ENCODE assay signal across 8 cellular contexts in genomic region chr4:140151700-140152014, GRCh38. TPM values are rescaled to one million over a fixed set of nuclear protein-coding genes. Genes with fewer than 3 reads are reported as not detected.
DNase-seq lines count a peak whose midpoint lies in the region; ATAC-seq and TF ChIP-seq lines count a peak whose summit lies in the region.

No MANE protein-coding gene starts in this region.

- no peaks in the 10 kb centered on the region for H3K9me3 Mint-ChIP-seq in H9

- H4K20me1 ChIP-seq in H9 (ENCODE audit: control insufficient read depth, insufficient read depth, insufficient read length): no peaks in the 10 kb centered on the region

- no peak overlapping the region for H3T11ph ChIP-seq in H9 (ENCODE audit: low read length)

- DNase-seq in A673 (ENCODE audit: low spot score): peak; percentile 91
- DNase-seq in H9: peak; percentile 92
- DNase-seq in NCI-H345 treated with DMSO at 0.1 percent for 48 hours (lab: John Stamatoyannopoulos, UW; ENCODE audit: unreplicated experiment): peak; percentile 73
- peak; percentile 91 for DNase-seq in ecto neural progenitor cell (ENCODE audit: low spot score)
- peak; percentile 37 for DNase-seq in stimulated activated CD8-positive, alpha-beta memory T cell treated with anti-CD3 and anti-CD28 coated beads, Interleukin-12 subunit alpha, Interleukin-12 subunit beta, amount 100 ng/mL, for 1 hour (ENCODE audit: low read depth)

- no peaks in the 10 kb centered on the region for H3K79me1 ChIP-seq in H9 (ENCODE audit: insufficient read depth, low read depth, low read length, poor library complexity, severe bottlenecking)

- H3K79me2 ChIP-seq in H9 (ENCODE audit: insufficient read depth, low read length): no peaks in the 10 kb centered on the region

- H3K23me2 ChIP-seq in H9 (ENCODE audit: insufficient read length, low read depth, low read length, poor library complexity, severe bottlenecking): peaks cover 18% of the 10 kb centered on the region

- no peak overlapping the region for H2AK5ac ChIP-seq in H9 (ENCODE audit: insufficient read length, low read length)

- no peak for ATAC-seq in GM18519 (IDR thresholded peaks at IDR 0.05; ENCODE audit: low FRiP score, unreplicated experiment)

- H3K27ac Mint-ChIP-seq in H9: peak overlapping the region; percentile 83 to 90 (median 83); a peak in 5 of 7 replicates

- peak overlapping the region; percentile 28; the same call in 1 of the 2 replicates for H3K14ac ChIP-seq in H9 (ENCODE audit: insufficient read depth, low read length)

- no peak overlapping the region for H2BK20ac ChIP-seq in H9 (ENCODE audit: low read depth, low read length, poor library complexity, severe bottlenecking)

- H3K27me3 Mint-ChIP-seq in H9 (ENCODE audit: low read depth): peaks cover 4% of the 10 kb centered on the region; the same call in 1 of the 2 replicates

- POLR2A ChIA-PET in A673 (lab: Charles Lee; ENCODE audit: low non-redundant PET): interaction anchor here (0.7 kb wide), 1 partner anchor 122 kb away, joined by 6 read pairs; no protein-coding TSS in a partner anchor

- no peak overlapping the region for H2BK15ac ChIP-seq in H9 (ENCODE audit: low read depth, low read length)

- CTCF ChIA-PET in A673 (lab: Charles Lee): interaction anchor here (0.6 kb wide), 1 partner anchor 684 kb away, joined by 3 read pairs; no protein-coding TSS in a partner anchor

- H3K9me3 ChIP-seq in A673 (ENCODE audit: low read depth, low read length, poor library complexity, severe bottlenecking) (no peaks in the 10 kb centered on the region), H9 (ENCODE audit: control insufficient read depth, low read depth, low read length) (no peaks in the 10 kb centered on the region), liver (ENCODE audit: control insufficient read depth in 4 of 4, low read length in 3 of 4) (no peaks in the 10 kb centered on the region)

- no TSS peak for BruUV-seq in A673 (replicated peaks; lab: Mats Ljungman, UMichigan)

- peaks cover 27 to 31% of the 10 kb centered on the region in 2 experiments for H3K4me1 Mint-ChIP-seq in H9

- no peak overlapping the region for H3K9ac ChIP-seq in H9 (ENCODE audit: extremely low read depth, insufficient read length, low read length)
- H3K9ac ChIP-seq in liver (ENCODE audit: low read depth in 1 of 2, low read length in 2 of 2): peak overlapping the region; percentile 65 to 74

- H3K23ac ChIP-seq in H9 (ENCODE audit: insufficient read length, low read depth, low read length): no peak overlapping the region

- no peak overlapping the region for H4K8ac ChIP-seq in H9 (replicated peaks; ENCODE audit: insufficient read length, low read depth, low read length)

- H2BK5ac ChIP-seq in H9 (ENCODE audit: insufficient read length, low read length): no peak overlapping the region

- no peaks in the 10 kb centered on the region for H3K36me3 ChIP-seq in A673 (ENCODE audit: insufficient read depth, low read length, poor library complexity, severe bottlenecking)
- no peaks in the 10 kb centered on the region for H3K36me3 ChIP-seq in liver (ENCODE audit: control insufficient read depth in 4 of 4, insufficient read depth in 3 of 4, low read depth in 1 of 4, low read length in 3 of 4)

- H4K5ac ChIP-seq in H9 (ENCODE audit: insufficient read length, low read depth, low read length): no peak overlapping the region

- H3K4me3 Mint-ChIP-seq in H9: peak overlapping the region; percentile 89 to 91

- H3K4me3 ChIP-seq in A673 (ENCODE audit: low read depth, low read length, poor library complexity, severe bottlenecking) (peak overlapping the region; percentile 64), WI38 (ENCODE audit: low read depth, low read length) (peak overlapping the region; percentile 87), liver (ENCODE audit: low read depth in 1 of 3, low read length in 3 of 3) (peak overlapping the region; percentile 66 to 92 (median 84))

- no peaks in the 10 kb centered on the region for H3K27me3 ChIP-seq in A673 (replicated peaks; ENCODE audit: insufficient read depth, low read depth, low read length, poor library complexity)
- no peaks in the 10 kb centered on the region; the same call in 1 of the 2 replicates for H3K27me3 ChIP-seq in H9 (ENCODE audit: insufficient read depth, low read length)
- H3K27me3 ChIP-seq in liver (ENCODE audit: control insufficient read depth in 4 of 4, insufficient read depth in 4 of 4, low read length in 3 of 4): no peaks in the 10 kb centered on the region

- no peak overlapping the region for H2BK120ac ChIP-seq in H9 (ENCODE audit: low read depth, low read length, poor library complexity, severe bottlenecking)

- no peak overlapping the region for H3K56ac ChIP-seq in H9 (ENCODE audit: insufficient read length, low read depth, low read length)

- no peak overlapping the region for H3K4ac ChIP-seq in H9 (ENCODE audit: low read depth, low read length)

- no peaks in the 10 kb centered on the region for H3K36me3 Mint-ChIP-seq in H9 (ENCODE audit: insufficient read depth in 1 of 3, low read depth in 3 of 3)

- H3K4me1 ChIP-seq in A673 (ENCODE audit: insufficient read depth, low read length, poor library complexity, severe bottlenecking) (peaks cover 6% of the 10 kb centered on the region), H9 (ENCODE audit: insufficient read depth, low read length) (peaks cover 5% of the 10 kb centered on the region; the same call in 1 of the 2 replicates), liver (ENCODE audit: control insufficient read depth in 4 of 4, insufficient read depth in 4 of 4, low read length in 3 of 4) (peaks cover 6 to 32% (median 23%) of the 10 kb centered on the region in 4 donors)

- intact Hi-C loops in A673 (cut with micrococcal nuclease; ENCODE audit: unreplicated experiment): loop anchor here (2.0 to 5.0 kb wide), 3 partner anchors 54 to 417 kb away; no protein-coding TSS in a partner anchor

- TF ChIP-seq CTCF in A673 (conservative IDR thresholded peaks at IDR 0.05; ENCODE audit: low read depth, low read length): no peak
- TF ChIP-seq CTCF in H9 (conservative IDR thresholded peaks at IDR 0.05): no peak
- TF ChIP-seq CTCF in WI38 (IDR thresholded peaks at IDR 0.05; ENCODE audit: low read depth, low read length): no peak
- TF ChIP-seq CTCF in liver (IDR thresholded peaks at IDR 0.05; ENCODE audit: low read depth, low read length, missing input control): no peak

- peak overlapping the region; percentile 84 for H3K4me2 ChIP-seq in H9 (ENCODE audit: insufficient read depth, insufficient read length, low read length)

- H3K18ac ChIP-seq in H9 (ENCODE audit: insufficient read length, low read depth, low read length): peak overlapping the region; percentile 89

- H2AFZ ChIP-seq in H9 (ENCODE audit: low read length): no peak overlapping the region

- H3K27ac ChIP-seq in A673 (ENCODE audit: low read depth, low read length, poor library complexity, severe bottlenecking) (peak overlapping the region; percentile 88), H9 (ENCODE audit: insufficient read length, low read depth, low read length) (peak overlapping the region; percentile 59), liver (ENCODE audit: low read depth in 1 of 2, low read length in 2 of 2) (peak overlapping the region; percentile 97 to 99)

- TF ChIP-seq RAD21 in liver (IDR thresholded peaks at IDR 0.05): no peak

- H4K91ac ChIP-seq in H9 (ENCODE audit: insufficient read length, low read depth, low read length): no peak overlapping the region

- WGBS in H9 (ENCODE audit: extremely low coverage, insufficient read length, low lambda C conversion rate): no CpG with 5 or more reads among the region's 11 CpGs
- whole genome bisulfite sequencing in liver: under 1% methylated on average over 11 of the region's 11 CpGs

- no peak overlapping the region for H2BK12ac ChIP-seq in H9 (ENCODE audit: insufficient read length, low read depth, low read length)

TF ChIP-seq in liver, 16 proteins besides CTCF, POLR2A, EP300 and RAD21 (continues in another document):
- TF ChIP-seq TAF1 (conservative IDR thresholded peaks at IDR 0.05) (peak; percentile 34), HNF4A (conservative IDR thresholded peaks at IDR 0.05) (peak in 1 of 2 donors; percentile 19), FOXA2 (IDR thresholded peaks at IDR 0.05) (no peak), GABPA (IDR thresholded peaks at IDR 0.05 in 1 of 2, conservative IDR thresholded peaks at IDR 0.05 in 1 of 2) (no peak), REST (IDR thresholded peaks at IDR 0.05) (peak; percentile 60), HNF4G (IDR thresholded peaks at IDR 0.05) (no peak), SP1 (IDR thresholded peaks at IDR 0.05) (no peak), NR2F2 (IDR thresholded peaks at IDR 0.05) (no peak)

RNA-seq across cellular contexts. Expression of gene MAML3, which starts 2.3 kb away (rescaled TPM):
- total RNA-seq in A673 (2021) (3.7 and 4.3 TPM in 2 replicates), H9 (2021) (3.9 and 4.1 TPM in 2 replicates), liver (1 to 10 TPM; 3.2 to 4.3 TPM)
- 1 to 10 TPM; 1.3 to 2.2 TPM for polyA plus RNA-seq in liver

Comparison
In these comparisons a context has a peak if more than half of its experiments do, and no peak if none do; other contexts are left out.
1. DNase-seq: peak in every context shown above with its lines; median percentile 92 in H9; 91 in A673; 91 in ecto neural progenitor cell; 73 in NCI-H345 treated with DMSO at 0.1 percent for 48 hours; 37 in stimulated activated CD8-positive, alpha-beta memory T cell treated with anti-CD3 and anti-CD28 coated beads, Interleukin-12 subunit alpha, Interleukin-12 subunit beta, amount 100 ng/mL, for 1 hour.